ENCODE assay signal across 13 cellular contexts in genomic region chr3:182327196-182327681, GRCh38.
DNase-seq lines count a peak whose midpoint lies in the region; ATAC-seq lines count a peak whose summit lies in the region.
"Had no signal": no experiment of that assay in that cellular context is flagged by ENCODE, and none has a peak within 500 bp of the region (broad histone marks: within the 10 kb centered on the region; RNA-seq: fewer than 3 reads in every experiment).

No MANE protein-coding gene starts in this region.

- intact Hi-C loops in sciatic nerve (cut with DNase I): no loop called here
- intact Hi-C loops in activated naive CD4-positive, alpha-beta T cell treated with anti-CD3 and anti-CD28 coated beads for 36 hours (cut with micrococcal nuclease): no loop called here

- no peaks in the 10 kb centered on the region for H3K27me3 Mint-ChIP-seq in stimulated activated naive CD8-positive, alpha-beta T cell treated with anti-CD3 and anti-CD28 coated beads, Interleukin-15, amount 100 ng/mL, for 72 hours
- peaks cover 1% of the 10 kb centered on the region for H3K27me3 Mint-ChIP-seq in activated naive CD4-positive, alpha-beta T cell treated with anti-CD3 and anti-CD28 coated beads for 36 hours (ENCODE audit: low read depth)

- peak; percentile 37 for DNase-seq in T1000 (lab: John Stamatoyannopoulos, UW)
- no peak for DNase-seq in sciatic nerve (ENCODE audit: low spot score)
- no peak for DNase-seq in stimulated activated naive CD8-positive, alpha-beta T cell treated with anti-CD3 and anti-CD28 coated beads, Interleukin-15, amount 100 ng/mL, for 72 hours
- DNase-seq in NCI-H1105 (lab: John Stamatoyannopoulos, UW): no peak
- DNase-seq in activated naive CD4-positive, alpha-beta T cell treated with anti-CD3 and anti-CD28 coated beads, Interleukin-2, amount 50 U/mL, for 16 hours: no peak
- no peak for DNase-seq in activated naive CD4-positive, alpha-beta T cell treated with anti-CD3 and anti-CD28 coated beads for 36 hours
- DNase-seq: activated CD4-positive, alpha-beta T cell treated with anti-CD3 and anti-CD28 coated beads, Interleukin-2, amount 50 U/mL, for 48 hours; body of pancreas; EL; NCI-H748 treated with DMSO at 0.1 percent for 48 hours; psoas muscle had no signal

- H3K4me3 ChIP-seq in HUES48 (ENCODE audit: low read depth, low read length): peak overlapping the region; percentile 16; the same call in 1 of the 2 replicates
- peak overlapping the region; percentile 34; the same call in 1 of the 2 replicates for H3K4me3 ChIP-seq in iPS-20b (ENCODE audit: low read length)
- H3K4me3 ChIP-seq: body of pancreas, psoas muscle had no signal

- H3K27ac Mint-ChIP-seq in stimulated activated naive CD8-positive, alpha-beta T cell treated with anti-CD3 and anti-CD28 coated beads, Interleukin-15, amount 100 ng/mL, for 72 hours: no peak overlapping the region
- no peak overlapping the region for H3K27ac Mint-ChIP-seq in activated naive CD4-positive, alpha-beta T cell treated with anti-CD3 and anti-CD28 coated beads for 36 hours

- H3K36me3 Mint-ChIP-seq in activated naive CD4-positive, alpha-beta T cell treated with anti-CD3 and anti-CD28 coated beads for 36 hours (ENCODE audit: low read depth): no peaks in the 10 kb centered on the region

- peak overlapping the region; percentile 40 for H3K27ac ChIP-seq in HUES48 (ENCODE audit: low read depth, low read length)
- H3K27ac ChIP-seq in iPS-20b (ENCODE audit: low read length): peak overlapping the region; percentile 27
- H3K27ac ChIP-seq: body of pancreas, psoas muscle had no signal

- H3K9me3 ChIP-seq in HUES48 (ENCODE audit: control insufficient read depth, insufficient read depth, low read length) (no peaks in the 10 kb centered on the region), iPS-20b (ENCODE audit: insufficient read depth, low read depth, low read length) (no peaks in the 10 kb centered on the region)
- H3K9me3 ChIP-seq: body of pancreas, psoas muscle had no signal

- no peak overlapping the region for H3K4me3 Mint-ChIP-seq in stimulated activated naive CD8-positive, alpha-beta T cell treated with anti-CD3 and anti-CD28 coated beads, Interleukin-15, amount 100 ng/mL, for 72 hours
- no peak overlapping the region for H3K4me3 Mint-ChIP-seq in activated naive CD4-positive, alpha-beta T cell treated with anti-CD3 and anti-CD28 coated beads for 36 hours

- H3K9ac ChIP-seq in HUES48 (ENCODE audit: low read depth, low read length) (no peak overlapping the region), iPS-20b (ENCODE audit: low read depth, low read length) (no peak overlapping the region; the same call in 1 of the 2 replicates)

- CTCF ChIA-PET in activated naive CD4-positive, alpha-beta T cell treated with anti-CD3 and anti-CD28 coated beads for 36 hours (lab: Charles Lee): no interaction called here

- no peaks in the 10 kb centered on the region for H3K4me1 Mint-ChIP-seq in stimulated activated naive CD8-positive, alpha-beta T cell treated with anti-CD3 and anti-CD28 coated beads, Interleukin-15, amount 100 ng/mL, for 72 hours
- H3K4me1 Mint-ChIP-seq in activated naive CD4-positive, alpha-beta T cell treated with anti-CD3 and anti-CD28 coated beads for 36 hours (ENCODE audit: low read depth): no peaks in the 10 kb centered on the region

- peak; percentile 52 for ATAC-seq in sciatic nerve
- no peak for ATAC-seq in stimulated activated naive CD8-positive, alpha-beta T cell treated with anti-CD3 and anti-CD28 coated beads, Interleukin-15, amount 100 ng/mL, for 72 hours
- ATAC-seq: body of pancreas, psoas muscle had no signal

- H3K36me3 ChIP-seq in HUES48 (ENCODE audit: control insufficient read depth, insufficient read depth, low read length) (no peaks in the 10 kb centered on the region), iPS-20b (ENCODE audit: insufficient read depth, low read depth, low read length) (no peaks in the 10 kb centered on the region)

- H3K4me1 ChIP-seq in HUES48 (ENCODE audit: control insufficient read depth, insufficient read depth, low read length) (peaks cover 44% of the 10 kb centered on the region), iPS-20b (ENCODE audit: insufficient read depth, low read length) (peaks cover 41% of the 10 kb centered on the region)
- H3K4me1 ChIP-seq: body of pancreas, psoas muscle had no signal

- H3K9me3 Mint-ChIP-seq in stimulated activated naive CD8-positive, alpha-beta T cell treated with anti-CD3 and anti-CD28 coated beads, Interleukin-15, amount 100 ng/mL, for 72 hours: peaks cover 0 to 3% of the 10 kb centered on the region in 2 donors
- no peaks in the 10 kb centered on the region for H3K9me3 Mint-ChIP-seq in activated naive CD4-positive, alpha-beta T cell treated with anti-CD3 and anti-CD28 coated beads for 36 hours

- H3K27me3 ChIP-seq in HUES48 (ENCODE audit: control insufficient read depth, insufficient read depth, low read length): no peaks in the 10 kb centered on the region
- H3K27me3 ChIP-seq in iPS-20b (ENCODE audit: insufficient read depth, low read length): no peaks in the 10 kb centered on the region
- H3K27me3 ChIP-seq: body of pancreas had no signal
